Comparison of ENCODE assay signal across 30 cellular contexts in genomic region chr1:42831273-42831672, GRCh38. TPM values are rescaled to one million over a fixed set of nuclear protein-coding genes. Genes with fewer than 3 reads are reported as not detected.
"Had no signal": no experiment of that assay in that cellular context is flagged by ENCODE, and none has a peak within 500 bp of the region (broad histone marks: within the 10 kb centered on the region; RNA-seq: fewer than 3 reads in every experiment).

No MANE protein-coding gene starts in this region.

- H3K27ac ChIP-seq: left lung, lower lobe of right lung, ovary, right atrium auricular region, right lobe of liver, stomach, testis, thyroid gland, transverse colon, upper lobe of left lung, vagina had no signal

- H3K36me3 ChIP-seq: ovary, right atrium auricular region, transverse colon, vagina had no signal

- H3K4me3 Mint-ChIP-seq: mesothelial cell of epicardium; naive B cell; natural killer cell; nephron progenitor cell; stimulated activated naive B cell treated with anti-CD40 and anti-IgM and Interleukin-4, amounts not matched to agents 10 μg/mL and 1 μg/mL and 100 μg/mL, for 72 hours had no signal

- H3K9me3 ChIP-seq: left lung, lower lobe of right lung, ovary, right atrium auricular region, right lobe of liver, stomach, testis, thyroid gland, transverse colon, upper lobe of left lung, vagina had no signal

- H3K4me3 ChIP-seq: left lung, lower lobe of right lung, ovary, right atrium auricular region, right lobe of liver, smooth muscle cell, stomach, testis, thyroid gland, transverse colon, upper lobe of left lung, vagina had no signal

- H3K27me3 Mint-ChIP-seq: naive B cell; progenitor cell of endocrine pancreas; stimulated activated naive B cell treated with anti-CD40 and anti-IgM and Interleukin-4, amounts not matched to agents 10 μg/mL and 1 μg/mL and 100 μg/mL, for 72 hours had no signal

- DNase-seq: hippocampal formation; left colon; left lung; lower lobe of right lung; mammary epithelial cell; mesenchymal stem cell; naive B cell; natural killer cell; nephron progenitor cell; ovary; right lobe of liver; stimulated activated CD4-positive, alpha-beta T cell treated with anti-CD3 and anti-CD28 coated beads, Interleukin-1b, Interleukin-23, amount 100 ng/mL, for 48 hours; stimulated activated CD4-positive, alpha-beta T cell treated with anti-CD3 and anti-CD28 coated beads, Interleukin-2, amount 100 ng/mL, for 48 hours; stimulated activated naive B cell treated with anti-CD40 and anti-IgM and Interleukin-4, amounts not matched to agents 10 μg/mL and 1 μg/mL and 100 μg/mL, for 72 hours; stimulated activated naive CD8-positive, alpha-beta T cell treated with anti-CD3 and anti-CD28 coated beads, Interleukin-15, Interleukin-2, amounts not matched to agents 100 U/mL and 50 U/mL, for 24 hours; stomach; testis; thyroid gland; transverse colon had no signal

- ATAC-seq: left colon; left lung; lower lobe of right lung; natural killer cell; right lobe of liver; stimulated activated naive B cell treated with anti-CD40 and anti-IgM and Interleukin-4, amounts not matched to agents 10 μg/mL and 1 μg/mL and 100 μg/mL, for 72 hours; stimulated activated naive CD8-positive, alpha-beta T cell treated with anti-CD3 and anti-CD28 coated beads, Interleukin-15, Interleukin-2, amounts not matched to agents 100 U/mL and 50 U/mL, for 24 hours had no signal

- H3K4me1 Mint-ChIP-seq: natural killer cell had no signal

- H3K4me2 ChIP-seq: smooth muscle cell had no signal

- H3K27me3 ChIP-seq: left lung, ovary, right atrium auricular region, right lobe of liver, stomach, testis, thyroid gland, transverse colon, upper lobe of left lung, vagina had no signal

- FAIRE-seq: keratinocyte had no signal

- H3K27ac Mint-ChIP-seq: mesothelial cell of epicardium; natural killer cell; nephron progenitor cell; progenitor cell of endocrine pancreas; stimulated activated naive B cell treated with anti-CD40 and anti-IgM and Interleukin-4, amounts not matched to agents 10 μg/mL and 1 μg/mL and 100 μg/mL, for 72 hours had no signal

- H3K9me3 Mint-ChIP-seq: mesothelial cell of epicardium; naive B cell; natural killer cell; nephron progenitor cell; stimulated activated naive B cell treated with anti-CD40 and anti-IgM and Interleukin-4, amounts not matched to agents 10 μg/mL and 1 μg/mL and 100 μg/mL, for 72 hours had no signal

- H3K4me1 ChIP-seq: left lung, lower lobe of right lung, right atrium auricular region, stomach, testis, thyroid gland, transverse colon, upper lobe of left lung, vagina had no signal

- H3K36me3 Mint-ChIP-seq: natural killer cell had no signal

RNA-seq across cellular contexts. Expression of gene TMEM269, which starts 46.5 kb away (rescaled TPM):
- total RNA-seq: lower lobe of right lung, pulmonary artery endothelial cell, renal cortical epithelial cell, right atrium auricular region, urinary bladder, vagina had no signal
- polyA plus RNA-seq: liver had no signal
